Comparison of ENCODE assay signal across 1 cellular context in the genomic region with DNA sequence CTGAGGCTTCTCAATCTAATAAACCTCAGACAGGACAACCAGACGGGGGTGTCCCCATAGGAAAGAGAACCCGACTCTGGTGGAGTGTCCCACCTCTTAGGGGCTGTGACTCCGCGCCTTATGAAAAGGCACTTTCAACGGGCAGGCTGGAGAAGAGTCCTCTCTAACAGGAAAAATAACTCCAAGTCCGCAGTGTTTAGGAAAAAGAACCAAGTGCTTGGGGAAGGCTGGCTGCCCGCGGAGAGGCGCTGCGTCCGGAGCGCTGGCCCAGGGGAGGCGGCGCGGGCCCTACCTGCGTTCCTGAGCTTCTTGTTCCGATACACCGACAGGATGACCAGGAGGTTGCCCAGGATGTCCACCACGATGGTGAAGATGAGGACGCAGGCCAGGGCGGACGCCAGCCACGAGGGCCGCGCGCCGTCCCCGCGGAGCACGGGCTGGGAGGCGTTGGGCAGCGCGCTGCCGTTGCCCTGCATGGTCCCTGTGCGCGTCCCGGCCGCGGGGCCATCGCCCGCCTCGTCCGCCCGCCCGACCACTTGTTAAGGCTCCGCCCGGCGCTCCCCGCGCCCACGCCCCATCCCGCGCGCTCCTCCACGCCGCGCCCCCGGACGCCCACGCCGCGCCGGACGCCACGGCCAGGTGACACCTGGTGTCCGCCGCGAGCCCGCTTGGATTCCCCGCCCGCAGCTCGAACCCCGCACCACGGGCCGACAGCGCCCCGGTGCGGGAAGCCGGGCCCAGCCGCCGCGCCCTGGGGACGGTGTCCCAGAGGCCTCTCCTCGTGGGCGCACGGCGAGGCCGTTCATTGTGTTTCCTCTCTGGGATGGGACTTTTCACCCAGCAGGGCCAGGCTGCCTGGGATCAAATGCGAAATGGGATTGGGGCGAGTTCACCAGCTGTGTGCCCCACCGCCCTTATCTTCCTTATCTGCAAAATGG.
TF ChIP-seq lines count a peak whose summit lies in the region.

A gene (minus strand): TSS at position 678 of the 938 bp plus-strand sequence. CDS start 202 bp downstream, at position 476.

TF ChIP-seq in HepG2, 621 proteins besides CTCF, POLR2A, EP300 and RAD21 (continued from another document and continues in another):
- TF ChIP-seq, protein P1, sequence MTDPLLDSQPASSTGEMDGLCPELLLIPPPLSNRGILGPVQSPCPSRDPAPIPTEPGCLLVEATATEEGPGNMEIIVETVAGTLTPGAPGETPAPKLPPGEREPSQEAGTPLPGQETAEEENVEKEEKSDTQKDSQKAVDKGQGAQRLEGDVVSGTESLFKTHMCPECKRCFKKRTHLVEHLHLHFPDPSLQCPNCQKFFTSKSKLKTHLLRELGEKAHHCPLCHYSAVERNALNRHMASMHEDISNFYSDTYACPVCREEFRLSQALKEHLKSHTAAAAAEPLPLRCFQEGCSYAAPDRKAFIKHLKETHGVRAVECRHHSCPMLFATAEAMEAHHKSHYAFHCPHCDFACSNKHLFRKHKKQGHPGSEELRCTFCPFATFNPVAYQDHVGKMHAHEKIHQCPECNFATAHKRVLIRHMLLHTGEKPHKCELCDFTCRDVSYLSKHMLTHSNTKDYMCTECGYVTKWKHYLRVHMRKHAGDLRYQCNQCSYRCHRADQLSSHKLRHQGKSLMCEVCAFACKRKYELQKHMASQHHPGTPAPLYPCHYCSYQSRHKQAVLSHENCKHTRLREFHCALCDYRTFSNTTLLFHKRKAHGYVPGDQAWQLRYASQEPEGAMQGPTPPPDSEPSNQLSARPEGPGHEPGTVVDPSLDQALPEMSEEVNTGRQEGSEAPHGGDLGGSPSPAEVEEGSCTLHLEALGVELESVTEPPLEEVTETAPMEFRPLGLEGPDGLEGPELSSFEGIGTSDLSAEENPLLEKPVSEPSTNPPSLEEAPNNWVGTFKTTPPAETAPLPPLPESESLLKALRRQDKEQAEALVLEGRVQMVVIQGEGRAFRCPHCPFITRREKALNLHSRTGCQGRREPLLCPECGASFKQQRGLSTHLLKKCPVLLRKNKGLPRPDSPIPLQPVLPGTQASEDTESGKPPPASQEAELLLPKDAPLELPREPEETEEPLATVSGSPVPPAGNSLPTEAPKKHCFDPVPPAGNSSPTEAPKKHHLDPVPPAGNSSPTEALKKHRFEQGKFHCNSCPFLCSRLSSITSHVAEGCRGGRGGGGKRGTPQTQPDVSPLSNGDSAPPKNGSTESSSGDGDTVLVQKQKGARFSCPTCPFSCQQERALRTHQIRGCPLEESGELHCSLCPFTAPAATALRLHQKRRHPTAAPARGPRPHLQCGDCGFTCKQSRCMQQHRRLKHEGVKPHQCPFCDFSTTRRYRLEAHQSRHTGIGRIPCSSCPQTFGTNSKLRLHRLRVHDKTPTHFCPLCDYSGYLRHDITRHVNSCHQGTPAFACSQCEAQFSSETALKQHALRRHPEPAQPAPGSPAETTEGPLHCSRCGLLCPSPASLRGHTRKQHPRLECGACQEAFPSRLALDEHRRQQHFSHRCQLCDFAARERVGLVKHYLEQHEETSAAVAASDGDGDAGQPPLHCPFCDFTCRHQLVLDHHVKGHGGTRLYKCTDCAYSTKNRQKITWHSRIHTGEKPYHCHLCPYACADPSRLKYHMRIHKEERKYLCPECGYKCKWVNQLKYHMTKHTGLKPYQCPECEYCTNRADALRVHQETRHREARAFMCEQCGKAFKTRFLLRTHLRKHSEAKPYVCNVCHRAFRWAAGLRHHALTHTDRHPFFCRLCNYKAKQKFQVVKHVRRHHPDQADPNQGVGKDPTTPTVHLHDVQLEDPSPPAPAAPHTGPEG (CRISPR knock-in tag; IDR thresholded peaks at IDR 0.05): peak; percentile 58; the same call in 1 of the 2 replicates
- no peak for TF ChIP-seq MED1 (CRISPR knock-in tag; IDR thresholded peaks at IDR 0.05)
- TF ChIP-seq IRF2 (CRISPR knock-in tag; IDR thresholded peaks at IDR 0.05): no peak
- no peak for TF ChIP-seq ZNF703 (CRISPR knock-in tag; IDR thresholded peaks at IDR 0.05; ENCODE audit: borderline replicate concordance)
- no peak for TF ChIP-seq NCOR1 (IDR thresholded peaks at IDR 0.05; ENCODE audit: borderline replicate concordance, low read length)
- TF ChIP-seq, protein P2, sequence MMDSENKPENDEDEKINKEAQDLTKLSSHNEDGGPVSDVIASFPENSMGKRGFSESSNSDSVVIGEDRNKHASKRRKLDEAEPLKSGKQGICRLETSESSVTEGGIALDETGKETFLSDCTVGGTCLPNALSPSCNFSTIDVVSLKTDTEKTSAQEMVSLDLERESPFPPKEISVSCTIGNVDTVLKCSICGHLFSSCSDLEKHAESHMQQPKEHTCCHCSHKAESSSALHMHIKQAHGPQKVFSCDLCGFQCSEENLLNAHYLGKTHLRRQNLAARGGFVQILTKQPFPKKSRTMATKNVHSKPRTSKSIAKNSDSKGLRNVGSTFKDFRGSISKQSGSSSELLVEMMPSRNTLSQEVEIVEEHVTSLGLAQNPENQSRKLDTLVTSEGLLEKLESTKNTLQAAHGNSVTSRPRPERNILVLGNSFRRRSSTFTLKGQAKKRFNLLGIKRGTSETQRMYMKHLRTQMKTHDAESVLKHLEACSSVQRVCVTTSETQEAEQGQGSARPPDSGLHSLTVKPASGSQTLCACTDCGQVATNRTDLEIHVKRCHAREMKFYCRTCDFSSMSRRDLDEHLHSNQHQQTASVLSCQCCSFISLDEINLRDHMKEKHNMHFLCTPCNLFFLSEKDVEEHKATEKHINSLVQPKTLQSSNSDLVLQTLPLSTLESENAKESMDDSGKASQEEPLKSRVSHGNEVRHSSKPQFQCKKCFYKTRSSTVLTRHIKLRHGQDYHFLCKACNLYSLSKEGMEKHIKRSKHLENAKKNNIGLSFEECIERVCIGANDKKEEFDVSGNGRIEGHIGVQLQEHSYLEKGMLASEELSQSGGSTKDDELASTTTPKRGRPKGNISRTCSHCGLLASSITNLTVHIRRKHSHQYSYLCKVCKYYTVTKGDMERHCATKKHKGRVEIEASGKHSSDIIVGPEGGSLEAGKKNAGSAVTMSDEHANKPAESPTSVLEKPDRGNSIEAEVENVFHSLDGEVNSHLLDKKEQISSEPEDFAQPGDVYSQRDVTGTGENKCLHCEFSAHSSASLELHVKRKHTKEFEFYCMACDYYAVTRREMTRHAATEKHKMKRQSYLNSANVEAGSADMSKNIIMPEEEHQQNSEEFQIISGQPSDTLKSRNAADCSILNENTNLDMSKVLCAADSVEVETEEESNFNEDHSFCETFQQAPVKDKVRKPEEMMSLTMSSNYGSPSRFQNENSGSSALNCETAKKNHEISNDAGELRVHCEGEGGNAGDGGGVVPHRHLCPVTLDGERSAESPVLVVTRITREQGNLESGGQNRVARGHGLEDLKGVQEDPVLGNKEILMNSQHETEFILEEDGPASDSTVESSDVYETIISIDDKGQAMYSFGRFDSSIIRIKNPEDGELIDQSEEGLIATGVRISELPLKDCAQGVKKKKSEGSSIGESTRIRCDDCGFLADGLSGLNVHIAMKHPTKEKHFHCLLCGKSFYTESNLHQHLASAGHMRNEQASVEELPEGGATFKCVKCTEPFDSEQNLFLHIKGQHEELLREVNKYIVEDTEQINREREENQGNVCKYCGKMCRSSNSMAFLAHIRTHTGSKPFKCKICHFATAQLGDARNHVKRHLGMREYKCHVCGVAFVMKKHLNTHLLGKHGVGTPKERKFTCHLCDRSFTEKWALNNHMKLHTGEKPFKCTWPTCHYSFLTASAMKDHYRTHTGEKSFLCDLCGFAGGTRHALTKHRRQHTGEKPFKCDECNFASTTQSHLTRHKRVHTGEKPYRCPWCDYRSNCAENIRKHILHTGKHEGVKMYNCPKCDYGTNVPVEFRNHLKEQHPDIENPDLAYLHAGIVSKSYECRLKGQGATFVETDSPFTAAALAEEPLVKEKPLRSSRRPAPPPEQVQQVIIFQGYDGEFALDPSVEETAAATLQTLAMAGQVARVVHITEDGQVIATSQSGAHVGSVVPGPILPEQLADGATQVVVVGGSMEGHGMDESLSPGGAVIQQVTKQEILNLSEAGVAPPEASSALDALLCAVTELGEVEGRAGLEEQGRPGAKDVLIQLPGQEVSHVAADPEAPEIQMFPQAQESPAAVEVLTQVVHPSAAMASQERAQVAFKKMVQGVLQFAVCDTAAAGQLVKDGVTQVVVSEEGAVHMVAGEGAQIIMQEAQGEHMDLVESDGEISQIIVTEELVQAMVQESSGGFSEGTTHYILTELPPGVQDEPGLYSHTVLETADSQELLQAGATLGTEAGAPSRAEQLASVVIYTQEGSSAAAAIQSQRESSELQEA (CRISPR knock-in tag; IDR thresholded peaks at IDR 0.05; ENCODE audit: not compliant biosample characterization): no peak
- TF ChIP-seq, protein P3, sequence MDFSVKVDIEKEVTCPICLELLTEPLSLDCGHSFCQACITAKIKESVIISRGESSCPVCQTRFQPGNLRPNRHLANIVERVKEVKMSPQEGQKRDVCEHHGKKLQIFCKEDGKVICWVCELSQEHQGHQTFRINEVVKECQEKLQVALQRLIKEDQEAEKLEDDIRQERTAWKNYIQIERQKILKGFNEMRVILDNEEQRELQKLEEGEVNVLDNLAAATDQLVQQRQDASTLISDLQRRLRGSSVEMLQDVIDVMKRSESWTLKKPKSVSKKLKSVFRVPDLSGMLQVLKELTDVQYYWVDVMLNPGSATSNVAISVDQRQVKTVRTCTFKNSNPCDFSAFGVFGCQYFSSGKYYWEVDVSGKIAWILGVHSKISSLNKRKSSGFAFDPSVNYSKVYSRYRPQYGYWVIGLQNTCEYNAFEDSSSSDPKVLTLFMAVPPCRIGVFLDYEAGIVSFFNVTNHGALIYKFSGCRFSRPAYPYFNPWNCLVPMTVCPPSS (IDR thresholded peaks at IDR 0.05): no peak
- TF ChIP-seq CREB1 (IDR thresholded peaks at IDR 0.05): no peak
- no peak for TF ChIP-seq CREB1 (CRISPR knock-in tag; IDR thresholded peaks at IDR 0.05)
- TF ChIP-seq ZSCAN25 (CRISPR knock-in tag; IDR thresholded peaks at IDR 0.05): no peak
- TF ChIP-seq PCBP2 (optimal IDR thresholded peaks at IDR 0.05; ENCODE audit: low read depth, low read length, poor library complexity, severe bottlenecking): no peak
- TF ChIP-seq, protein P4, sequence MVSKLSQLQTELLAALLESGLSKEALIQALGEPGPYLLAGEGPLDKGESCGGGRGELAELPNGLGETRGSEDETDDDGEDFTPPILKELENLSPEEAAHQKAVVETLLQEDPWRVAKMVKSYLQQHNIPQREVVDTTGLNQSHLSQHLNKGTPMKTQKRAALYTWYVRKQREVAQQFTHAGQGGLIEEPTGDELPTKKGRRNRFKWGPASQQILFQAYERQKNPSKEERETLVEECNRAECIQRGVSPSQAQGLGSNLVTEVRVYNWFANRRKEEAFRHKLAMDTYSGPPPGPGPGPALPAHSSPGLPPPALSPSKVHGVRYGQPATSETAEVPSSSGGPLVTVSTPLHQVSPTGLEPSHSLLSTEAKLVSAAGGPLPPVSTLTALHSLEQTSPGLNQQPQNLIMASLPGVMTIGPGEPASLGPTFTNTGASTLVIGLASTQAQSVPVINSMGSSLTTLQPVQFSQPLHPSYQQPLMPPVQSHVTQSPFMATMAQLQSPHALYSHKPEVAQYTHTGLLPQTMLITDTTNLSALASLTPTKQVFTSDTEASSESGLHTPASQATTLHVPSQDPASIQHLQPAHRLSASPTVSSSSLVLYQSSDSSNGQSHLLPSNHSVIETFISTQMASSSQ (IDR thresholded peaks at IDR 0.05; ENCODE audit: low read depth): no peak
- TF ChIP-seq, protein P4 (CRISPR knock-in tag; IDR thresholded peaks at IDR 0.05; ENCODE audit: borderline replicate concordance): no peak
- TF ChIP-seq, protein P5, sequence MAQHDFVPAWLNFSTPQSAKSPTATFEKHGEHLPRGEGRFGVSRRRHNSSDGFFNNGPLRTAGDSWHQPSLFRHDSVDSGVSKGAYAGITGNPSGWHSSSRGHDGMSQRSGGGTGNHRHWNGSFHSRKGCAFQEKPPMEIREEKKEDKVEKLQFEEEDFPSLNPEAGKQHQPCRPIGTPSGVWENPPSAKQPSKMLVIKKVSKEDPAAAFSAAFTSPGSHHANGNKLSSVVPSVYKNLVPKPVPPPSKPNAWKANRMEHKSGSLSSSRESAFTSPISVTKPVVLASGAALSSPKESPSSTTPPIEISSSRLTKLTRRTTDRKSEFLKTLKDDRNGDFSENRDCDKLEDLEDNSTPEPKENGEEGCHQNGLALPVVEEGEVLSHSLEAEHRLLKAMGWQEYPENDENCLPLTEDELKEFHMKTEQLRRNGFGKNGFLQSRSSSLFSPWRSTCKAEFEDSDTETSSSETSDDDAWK (CRISPR knock-in tag; IDR thresholded peaks at IDR 0.05): no peak
- no peak for TF ChIP-seq MAZ (IDR thresholded peaks at IDR 0.05; ENCODE audit: borderline replicate concordance, low read depth, low read length)
- 0 out of 2 replicates have a peak, but pooled peaks have one; percentile 30 for TF ChIP-seq MAZ (CRISPR knock-in tag; IDR thresholded peaks at IDR 0.05; ENCODE audit: low read depth)
- TF ChIP-seq CBX2 (IDR thresholded peaks at IDR 0.05; ENCODE audit: low read depth, low read length): no peak
- 0 out of 2 replicates have a peak, but pooled peaks have one; percentile 11 for TF ChIP-seq CBX2 (CRISPR knock-in tag; IDR thresholded peaks at IDR 0.05; ENCODE audit: low read depth)
- no peak for TF ChIP-seq ZNF24 (IDR thresholded peaks at IDR 0.05)
- no peak for TF ChIP-seq PHB2 (IDR thresholded peaks at IDR 0.05; ENCODE audit: partially characterized antibody)
- TF ChIP-seq SIN3A (IDR thresholded peaks at IDR 0.05; ENCODE audit: borderline replicate concordance, low read depth, low read length): no peak
- no peak for TF ChIP-seq SMAD9 (CRISPR knock-in tag; IDR thresholded peaks at IDR 0.05)
- TF ChIP-seq ZNF761 (CRISPR knock-in tag; conservative IDR thresholded peaks at IDR 0.05): no peak
- TF ChIP-seq DNMT3B (CRISPR knock-in tag; conservative IDR thresholded peaks at IDR 0.05): no peak
- TF ChIP-seq ZFP36 (IDR thresholded peaks at IDR 0.05; ENCODE audit: borderline replicate concordance, low read depth, low read length, partially characterized antibody): no peak
- no peak for TF ChIP-seq BRD4 (CRISPR knock-in tag; IDR thresholded peaks at IDR 0.05)
- TF ChIP-seq KLF6 (CRISPR knock-in tag; IDR thresholded peaks at IDR 0.05): no peak
- TF ChIP-seq ZNF33A (CRISPR knock-in tag; IDR thresholded peaks at IDR 0.05; ENCODE audit: borderline replicate concordance): no peak
- TF ChIP-seq MYC (CRISPR knock-in tag; IDR thresholded peaks at IDR 0.05; ENCODE audit: borderline replicate concordance): 0 out of 2 replicates have a peak, but pooled peaks have one; percentile 35
- TF ChIP-seq REL (CRISPR knock-in tag; conservative IDR thresholded peaks at IDR 0.05): no peak
- TF ChIP-seq HOXA5 (CRISPR knock-in tag; IDR thresholded peaks at IDR 0.05): no peak
- no peak for TF ChIP-seq ZNF780A (CRISPR knock-in tag; IDR thresholded peaks at IDR 0.05)
- no peak for TF ChIP-seq ZMYM3 (CRISPR knock-in tag; IDR thresholded peaks at IDR 0.05)
- no peak for TF ChIP-seq ZIK1 (CRISPR knock-in tag; IDR thresholded peaks at IDR 0.05; ENCODE audit: borderline replicate concordance, low read depth)
